Comparison of ENCODE assay signal across 8 cellular contexts in genomic region chr11:30322162-30322561, GRCh38. TPM values are rescaled to one million over a fixed set of nuclear protein-coding genes. Genes with fewer than 3 reads are reported as not detected.
DNase-seq lines count a peak whose midpoint lies in the region; ATAC-seq and TF ChIP-seq lines count a peak whose summit lies in the region.

No MANE protein-coding gene starts in this region.

- peak overlapping the region; percentile 93 to 99 (median 98) for H3K4me3 Mint-ChIP-seq in brain
- peak overlapping the region; percentile 97 for H3K4me3 Mint-ChIP-seq in nephron progenitor cell

- H3K36me3 Mint-ChIP-seq in brain: peaks cover 4% of the 10 kb centered on the region
- H3K36me3 Mint-ChIP-seq in nephron progenitor cell (ENCODE audit: low read depth): peaks cover 11% of the 10 kb centered on the region

- H3K27me3 ChIP-seq in BLaER1 treated with 17β-estradiol and CSF1 and Interleukin-3, amounts not matched to agents 10 nM and 100 nM: no peaks in the 10 kb centered on the region
- 0 out of 2 replicates have a peak, but pooled peaks cover 3% of the 10 kb centered on the region for H3K27me3 ChIP-seq in HUES6 (ENCODE audit: control insufficient read depth, insufficient read depth, low read length)

- peaks cover 33 to 47% (median 41%) of the 10 kb centered on the region in 10 experiments for H3K4me1 ChIP-seq in BLaER1 treated with 17β-estradiol and CSF1 and Interleukin-3, amounts not matched to agents 10 nM and 100 nM
- no peaks in the 10 kb centered on the region for H3K4me1 ChIP-seq in HUES6 (ENCODE audit: control insufficient read depth, insufficient read depth, low read length)

- H3K27ac ChIP-seq in BLaER1 treated with 17β-estradiol and CSF1 and Interleukin-3, amounts not matched to agents 10 nM and 100 nM: peak overlapping the region in 10 of 11 experiments; percentile 92 to 98 (median 96); a peak in 16 of 22 replicates
- H3K27ac ChIP-seq in HUES6 (ENCODE audit: low read depth, low read length): no peak overlapping the region

- peak overlapping the region in 4 of 5 experiments; percentile 97 to 99 (median 98) for H3K27ac Mint-ChIP-seq in brain
- no peak overlapping the region for H3K27ac Mint-ChIP-seq in nephron progenitor cell

- H3K9ac ChIP-seq in BLaER1 treated with 17β-estradiol and CSF1 and Interleukin-3, amounts not matched to agents 10 nM and 100 nM: peak overlapping the region in 6 of 11 experiments; percentile 92 to 99 (median 96); a peak in 8 of 22 replicates
- no peak overlapping the region for H3K9ac ChIP-seq in HUES6 (ENCODE audit: low read length)

- peak overlapping the region; percentile 59 to 96 (median 91); a peak in 21 of 22 replicates for H3K4me2 ChIP-seq in BLaER1 treated with 17β-estradiol and CSF1 and Interleukin-3, amounts not matched to agents 10 nM and 100 nM

- H3K4me3 ChIP-seq in BLaER1 treated with 17β-estradiol and CSF1 and Interleukin-3, amounts not matched to agents 10 nM and 100 nM: peak overlapping the region; percentile 72 to 89 (median 80); a peak in 19 of 20 replicates
- peak overlapping the region; percentile 83 for H3K4me3 ChIP-seq in HUES6 (ENCODE audit: low read depth, low read length)

- H3K27me3 Mint-ChIP-seq in brain (peaks cover 13% of the 10 kb centered on the region), nephron progenitor cell (ENCODE audit: low read depth, poor library complexity) (peaks cover 26% of the 10 kb centered on the region)

- no peak for DNase-seq in nephron progenitor cell
- DNase-seq in HUDEP-2 (lab: John Stamatoyannopoulos, UW; ENCODE audit: unreplicated experiment in 76 of 76): no peak

- peaks cover 0 to 17% (median 8%) of the 10 kb centered on the region in 11 experiments; a peak in 13 of 22 replicates for H3K36me3 ChIP-seq in BLaER1 treated with 17β-estradiol and CSF1 and Interleukin-3, amounts not matched to agents 10 nM and 100 nM
- H3K36me3 ChIP-seq in HUES6 (ENCODE audit: control insufficient read depth, insufficient read depth, low read length): 0 out of 2 replicates have a peak, but pooled peaks cover 2% of the 10 kb centered on the region

- peaks cover 3 to 35% (median 22%) of the 10 kb centered on the region in 11 experiments; a peak in 13 of 22 replicates for H4K20me1 ChIP-seq in BLaER1 treated with 17β-estradiol and CSF1 and Interleukin-3, amounts not matched to agents 10 nM and 100 nM

- TF ChIP-seq CTCF in brain (conservative IDR thresholded peaks at IDR 0.05) (no peak), nephron progenitor cell (IDR thresholded peaks at IDR 0.05) (no peak)

- ATAC-seq in GM19397 (IDR thresholded peaks at IDR 0.05; ENCODE audit: unreplicated experiment) (no peak), GM18511 (IDR thresholded peaks at IDR 0.05; ENCODE audit: unreplicated experiment) (no peak), GM19351 (IDR thresholded peaks at IDR 0.05; ENCODE audit: unreplicated experiment) (no peak)

- no peaks in the 10 kb centered on the region for H3K9me3 ChIP-seq in BLaER1 treated with 17β-estradiol and CSF1 and Interleukin-3, amounts not matched to agents 10 nM and 100 nM (replicated peaks in 1 of 11)
- no peaks in the 10 kb centered on the region for H3K9me3 ChIP-seq in HUES6 (ENCODE audit: control insufficient read depth, insufficient read depth, low read depth, low read length)

- H3K9me3 Mint-ChIP-seq in brain (no peaks in the 10 kb centered on the region), nephron progenitor cell (no peaks in the 10 kb centered on the region)

- H3K4me1 Mint-ChIP-seq in brain: peaks cover 52% of the 10 kb centered on the region
- H3K4me1 Mint-ChIP-seq in nephron progenitor cell: peaks cover 37% of the 10 kb centered on the region

RNA-seq across cellular contexts. Expression of gene ARL14EP, which starts 0.7 kb away (rescaled TPM):
- polyA plus RNA-seq in brain (ENCODE audit: insufficient read depth, low read depth, low replicate concordance): 5.8 TPM
